8 cellular contexts compared by ENCODE assay signal in genomic region chr6:107460074-107460631, GRCh38. TPM values are rescaled to one million over a fixed set of nuclear protein-coding genes. Genes with fewer than 3 reads are reported as not detected.
A peak's percentile ranks its signal among the peaks of the same experiment; 100 is the strongest.
DNase-seq lines count a peak whose midpoint lies in the region; ATAC-seq, FAIRE-seq and TF ChIP-seq lines count a peak whose summit lies in the region.

No MANE protein-coding gene starts in this region.

- POLR2A ChIA-PET in A549 (lab: Yijun Ruan, JAX) = interaction anchor here (1.0 to 1.4 kb wide), 4 partner anchors 9 to 142 kb away, joined by 3 to 10 read pairs (median 4); no protein-coding TSS in a partner anchor

- H3K4me1 ChIP-seq in A549 (peaks cover 6% of the 10 kb centered on the region; the same call in 1 of the 3 replicates), iPS-20b (ENCODE audit: insufficient read depth, low read length) (0 out of 2 replicates have a peak, but pooled peaks cover 3% of the 10 kb centered on the region)

- H3K9ac ChIP-seq in iPS-20b (ENCODE audit: low read depth, low read length) = peak overlapping the region; percentile 77; the same call in 1 of the 2 replicates

- CTCF ChIA-PET in A549 (lab: Yijun Ruan, JAX) = interaction anchor here (0.5 to 1.6 kb wide), 10 partner anchors 11 to 586 kb away, joined by 3 to 5 read pairs (median 3); no protein-coding TSS in a partner anchor

- no peaks in the 10 kb centered on the region for H3K36me3 ChIP-seq in iPS-20b (ENCODE audit: insufficient read depth, low read depth, low read length)

- DNase-seq in A549 (ENCODE audit: low read depth in 1 of 2, low spot score in 1 of 2) (no peak), HL-60 (ENCODE audit: low read depth in 1 of 2, low spot score in 1 of 2) (peak in 1 of 2 experiments; percentile 73), NCI-H1436 treated with DMSO at 0.1 percent for 48 hours (lab: John Stamatoyannopoulos, UW) (no peak), NCI-H774 (lab: John Stamatoyannopoulos, UW) (no peak)
- DNase-seq in activated T-helper 2 cell treated with anti-CD3 and anti-CD28 coated beads, Interferon-gamma antibody, Interleukin-2, Interleukin-4, amounts not matched to agents 10 μg/mL and 5 μg/mL and 100 μg/mL, durations not matched to agents 14 hours and 24 hours and 36 hours (ENCODE audit: low spot score) = no peak
- no peak for DNase-seq in stimulated activated naive B cell treated with anti-CD40 and anti-IgM and Interleukin-4, amounts not matched to agents 10 μg/mL and 1 μg/mL and 100 μg/mL, for 72 hours

- H3K36me3 Mint-ChIP-seq in activated T-helper 2 cell treated with anti-CD3 and anti-CD28 coated beads, Interferon-gamma antibody, Interleukin-2, Interleukin-4, amounts not matched to agents 10 μg/mL and 5 μg/mL and 100 μg/mL, durations not matched to agents 14 hours and 24 hours and 36 hours (ENCODE audit: low read depth) = no peaks in the 10 kb centered on the region
- no peaks in the 10 kb centered on the region for H3K36me3 Mint-ChIP-seq in stimulated activated naive B cell treated with anti-CD40 and anti-IgM and Interleukin-4, amounts not matched to agents 10 μg/mL and 1 μg/mL and 100 μg/mL, for 72 hours

- H3K27me3 ChIP-seq in HL-60 (ENCODE audit: insufficient read depth, poor library complexity, severe bottlenecking) (no peaks in the 10 kb centered on the region), iPS-20b (ENCODE audit: insufficient read depth, low read length) (no peaks in the 10 kb centered on the region)

- H3K4me3 Mint-ChIP-seq in activated T-helper 2 cell treated with anti-CD3 and anti-CD28 coated beads, Interferon-gamma antibody, Interleukin-2, Interleukin-4, amounts not matched to agents 10 μg/mL and 5 μg/mL and 100 μg/mL, durations not matched to agents 14 hours and 24 hours and 36 hours (ENCODE audit: low read depth) = peak overlapping the region; percentile 95
- H3K4me3 Mint-ChIP-seq in stimulated activated naive B cell treated with anti-CD40 and anti-IgM and Interleukin-4, amounts not matched to agents 10 μg/mL and 1 μg/mL and 100 μg/mL, for 72 hours = peak overlapping the region; percentile 88 to 92

- ATAC-seq in A549 (peak in 1 of 2 experiments; percentile 20; a peak in 1 of 6 replicates), GM19397 (IDR thresholded peaks at IDR 0.05; ENCODE audit: unreplicated experiment) (no peak)
- no peak for ATAC-seq in stimulated activated naive B cell treated with anti-CD40 and anti-IgM and Interleukin-4, amounts not matched to agents 10 μg/mL and 1 μg/mL and 100 μg/mL, for 72 hours (replicated peaks)

- H3K9me3 ChIP-seq in A549 (no peaks in the 10 kb centered on the region), iPS-20b (ENCODE audit: insufficient read depth, low read depth, low read length) (no peaks in the 10 kb centered on the region)

- H3K27me3 Mint-ChIP-seq in activated T-helper 2 cell treated with anti-CD3 and anti-CD28 coated beads, Interferon-gamma antibody, Interleukin-2, Interleukin-4, amounts not matched to agents 10 μg/mL and 5 μg/mL and 100 μg/mL, durations not matched to agents 14 hours and 24 hours and 36 hours (ENCODE audit: low read depth) = peaks cover 2% of the 10 kb centered on the region
- no peaks in the 10 kb centered on the region for H3K27me3 Mint-ChIP-seq in stimulated activated naive B cell treated with anti-CD40 and anti-IgM and Interleukin-4, amounts not matched to agents 10 μg/mL and 1 μg/mL and 100 μg/mL, for 72 hours

- intact Hi-C loops in activated T-helper 2 cell treated with anti-CD3 and anti-CD28 coated beads, Interferon-gamma antibody, Interleukin-2, Interleukin-4, amounts not matched to agents 10 μg/mL and 5 μg/mL and 100 μg/mL, durations not matched to agents 14 hours and 24 hours and 36 hours (cut with micrococcal nuclease) = no loop called here

- H3K27ac ChIP-seq in A549 (peak overlapping the region; percentile 88 to 93), HL-60 (replicated peaks) (peak overlapping the region; percentile 93), iPS-20b (ENCODE audit: low read length) (peak overlapping the region; percentile 19)

- 56% methylated on average over 20 of the region's 22 CpGs for WGBS in A549 (ENCODE audit: missing lambda C conversion rate)

- H3K4me1 Mint-ChIP-seq in activated T-helper 2 cell treated with anti-CD3 and anti-CD28 coated beads, Interferon-gamma antibody, Interleukin-2, Interleukin-4, amounts not matched to agents 10 μg/mL and 5 μg/mL and 100 μg/mL, durations not matched to agents 14 hours and 24 hours and 36 hours (ENCODE audit: low read depth) = peaks cover 13% of the 10 kb centered on the region
- peaks cover 5 to 13% of the 10 kb centered on the region in 2 donors for H3K4me1 Mint-ChIP-seq in stimulated activated naive B cell treated with anti-CD40 and anti-IgM and Interleukin-4, amounts not matched to agents 10 μg/mL and 1 μg/mL and 100 μg/mL, for 72 hours

- peak overlapping the region; percentile 85 for H3K4me3 ChIP-seq in A549
- H3K4me3 ChIP-seq in HL-60 (replicated peaks; ENCODE audit: insufficient read depth, low read length) = peak overlapping the region; percentile 97
- H3K4me3 ChIP-seq in iPS-20b (ENCODE audit: low read length) = peak overlapping the region; percentile 98

- FAIRE-seq in A549 (lab: Jason Lieb, UNC) = no peak

- TF ChIP-seq CTCF in A549 (IDR thresholded peaks at IDR 0.05) (no peak), HL-60 (IDR thresholded peaks at IDR 0.05; ENCODE audit: insufficient read depth, low read length) (no peak)

- no peak for TF ChIP-seq EP300 in A549 (IDR thresholded peaks at IDR 0.05)

- H3K9me3 Mint-ChIP-seq in activated T-helper 2 cell treated with anti-CD3 and anti-CD28 coated beads, Interferon-gamma antibody, Interleukin-2, Interleukin-4, amounts not matched to agents 10 μg/mL and 5 μg/mL and 100 μg/mL, durations not matched to agents 14 hours and 24 hours and 36 hours = no peaks in the 10 kb centered on the region
- H3K9me3 Mint-ChIP-seq in stimulated activated naive B cell treated with anti-CD40 and anti-IgM and Interleukin-4, amounts not matched to agents 10 μg/mL and 1 μg/mL and 100 μg/mL, for 72 hours = no peaks in the 10 kb centered on the region

- peak overlapping the region; percentile 68 for H3K4me2 ChIP-seq in A549

- no peak for TF ChIP-seq POLR2A in A549 (IDR thresholded peaks at IDR 0.05; ENCODE audit: low read length)

- no peak for TF ChIP-seq RAD21 in A549 (conservative IDR thresholded peaks at IDR 0.05 in 1 of 2, IDR thresholded peaks at IDR 0.05 in 1 of 2)

- H3K27ac Mint-ChIP-seq in activated T-helper 2 cell treated with anti-CD3 and anti-CD28 coated beads, Interferon-gamma antibody, Interleukin-2, Interleukin-4, amounts not matched to agents 10 μg/mL and 5 μg/mL and 100 μg/mL, durations not matched to agents 14 hours and 24 hours and 36 hours = peak overlapping the region; percentile 88
- peak overlapping the region; percentile 97 for H3K27ac Mint-ChIP-seq in stimulated activated naive B cell treated with anti-CD40 and anti-IgM and Interleukin-4, amounts not matched to agents 10 μg/mL and 1 μg/mL and 100 μg/mL, for 72 hours

TF ChIP-seq in A549, 52 proteins besides CTCF, POLR2A, EP300 and RAD21:
- TF ChIP-seq JUNB (IDR thresholded peaks at IDR 0.05) (no peak), RCOR1 (IDR thresholded peaks at IDR 0.05; ENCODE audit: low read depth, low read length) (no peak)

RNA-seq across cellular contexts. Expression of gene PDSS2, which starts 0.8 kb away (rescaled TPM):
- polyA plus RNA-seq in A549 (2011; rRNA removed) (17.2 and 17.3 TPM in 2 replicates), A549 (2017; fragmentation: RNase III; extraction: RNeasy Plus Mini Kit Qiagen cat#74134 plus additional on column Dnase treatment) (7.2 to 7.9 TPM (median 7.6 TPM) in 3 replicates)
- polyA plus RNA-seq in A549 (2012; cell fraction: cytosol; rRNA removed) = 5.4 and 7.6 TPM in 2 replicates
- polyA plus RNA-seq in A549 (2012; cell fraction: nucleus; rRNA removed) = 4.9 and 5.1 TPM in 2 replicates
- polyA minus RNA-seq in A549 (2011; rRNA and poly(A)+ RNA removed) = 21.7 and 24.9 TPM in 2 replicates
- 13.0 and 14.4 TPM in 2 replicates for total RNA-seq in activated T-helper 2 cell treated with anti-CD3 and anti-CD28 coated beads, Interferon-gamma antibody, Interleukin-2, Interleukin-4, amounts not matched to agents 10 μg/mL and 5 μg/mL and 100 μg/mL, durations not matched to agents 14 hours and 24 hours and 36 hours

RNA-seq across cellular contexts. Expression of gene SOBP, which starts 29.8 kb away (rescaled TPM):
- 0.18 and 0.33 TPM in 2 replicates for polyA plus RNA-seq in A549 (2011; rRNA removed)
- polyA plus RNA-seq in A549 (2012; cell fraction: cytosol; rRNA removed) = 0.30 and 0.34 TPM in 2 replicates
- 0.54 and 0.86 TPM in 2 replicates for polyA plus RNA-seq in A549 (2012; cell fraction: nucleus; rRNA removed)
- 0.51 to 0.54 TPM (median 0.53 TPM) in 3 replicates for polyA plus RNA-seq in A549 (2017; fragmentation: RNase III; extraction: RNeasy Plus Mini Kit Qiagen cat#74134 plus additional on column Dnase treatment)
- polyA minus RNA-seq in A549 (2011; rRNA and poly(A)+ RNA removed) = 0.29 and 0.58 TPM in 2 replicates
- total RNA-seq in activated T-helper 2 cell treated with anti-CD3 and anti-CD28 coated beads, Interferon-gamma antibody, Interleukin-2, Interleukin-4, amounts not matched to agents 10 μg/mL and 5 μg/mL and 100 μg/mL, durations not matched to agents 14 hours and 24 hours and 36 hours = 0.02 and 0.18 TPM in 2 replicates

Comparison
In these comparisons a context has a peak if more than half of its experiments do, and no peak if none do; other contexts are left out.
1. H3K27ac ChIP-seq: peak in every context shown above with its lines; median percentile 93 in HL-60; 90 in A549; 19 in iPS-20b.